ENCODE assay signal across 25 cellular contexts in the genomic region with DNA sequence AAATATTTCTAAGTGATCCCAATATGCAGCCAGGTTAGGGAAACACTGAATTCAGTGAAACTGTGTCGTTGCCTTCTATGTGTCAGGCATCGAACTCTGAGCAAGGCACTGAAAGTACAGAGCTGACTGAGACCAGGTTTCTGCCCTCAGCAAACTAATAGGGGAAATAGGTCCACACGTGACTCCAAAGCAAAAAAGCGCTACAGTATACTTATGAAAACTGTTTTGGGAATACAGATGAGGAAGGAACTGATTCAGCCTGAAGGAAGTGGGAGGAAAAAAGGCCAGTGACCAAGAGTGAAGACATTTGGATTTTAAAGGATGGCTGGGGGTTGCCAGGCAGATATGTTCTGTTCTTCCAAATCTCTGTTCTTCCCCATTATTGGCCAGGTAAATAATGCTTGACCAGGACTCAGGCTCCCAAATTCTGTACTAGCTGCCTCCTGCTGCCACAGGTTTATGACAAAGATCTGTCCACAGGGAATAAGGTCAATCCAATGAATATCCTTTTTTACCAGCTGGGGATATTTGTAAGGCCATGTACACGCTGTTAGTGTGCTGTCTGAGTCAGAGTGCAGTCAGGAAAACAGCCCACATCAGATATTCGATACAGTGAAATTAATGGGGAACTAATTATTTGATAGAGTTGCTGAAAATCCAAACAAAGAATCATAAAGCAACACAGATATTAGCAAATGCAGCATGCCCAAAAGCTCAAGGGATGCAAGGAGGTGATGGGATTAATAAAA.
"Had no signal": no experiment of that assay in that cellular context is flagged by ENCODE, and none has a peak within 500 bp of the region (broad histone marks: within the 10 kb centered on the region; RNA-seq: fewer than 3 reads in every experiment).

No MANE protein-coding gene starts in this region.

- DNase-seq: activated B cell treated with CpG ODN at 0.5 μM for 24 hours; activated CD4-positive, alpha-beta T cell treated with anti-CD3 and anti-CD28 coated beads for 36 hours; activated CD4-positive, alpha-beta T cell treated with anti-CD3 and anti-CD28 coated beads, Interleukin-2, amount 50 U/mL, for 4 hours; activated CD8-positive, alpha-beta memory T cell treated with anti-CD3 and anti-CD28 coated beads for 24 hours; activated CD8-positive, alpha-beta memory T cell treated with anti-CD3 and anti-CD28 coated beads, Interleukin-2, amount 50 U/mL, for 4 hours; activated naive CD4-positive, alpha-beta T cell; activated naive CD8-positive, alpha-beta T cell treated with anti-CD3 and anti-CD28 coated beads for 36 hours; activated T-cell treated with anti-CD3 and anti-CD28 coated beads, Interleukin-2, amount 50 U/mL, for 24 hours; cerebellar nuclear complex; erythroblast; gastrocnemius medialis; kidney; small intestine; stimulated activated CD4-positive, alpha-beta T cell treated with anti-CD3 and anti-CD28 coated beads, Interleukin-2, amount 100 ng/mL, for 24 hours; stomach; T1000 had no signal

- H3K4me3 ChIP-seq: breast epithelium, coronary artery, gastrocnemius medialis, stomach, suprapubic skin, tibial nerve had no signal

- H3K4me1 ChIP-seq: breast epithelium, gastrocnemius medialis, stomach, suprapubic skin, tibial nerve had no signal

- ATAC-seq: activated CD4-positive, alpha-beta T cell treated with anti-CD3 and anti-CD28 coated beads for 36 hours; activated T-helper 17 cell treated with anti-CD3 and anti-CD28 coated beads, Interleukin-2, amount 50 U/mL, for 72 hours; gastrocnemius medialis; natural killer cell treated with Interleukin-12 subunit alpha and Interleukin-12 subunit beta and Interleukin-15 and Interleukin-18, amount 100 ng/mL, for 72 hours; stimulated activated memory B cell treated with anti-CD40 and anti-IgM and Interleukin-4, amounts not matched to agents 10 μg/mL and 1 μg/mL and 100 μg/mL, for 72 hours had no signal

- H3K27ac Mint-ChIP-seq: activated B cell treated with CpG ODN at 0.5 μM for 24 hours; activated CD4-positive, alpha-beta T cell treated with anti-CD3 and anti-CD28 coated beads for 36 hours; activated naive CD8-positive, alpha-beta T cell treated with anti-CD3 and anti-CD28 coated beads for 36 hours; activated T-cell treated with anti-CD3 and anti-CD28 coated beads, Interleukin-2, amount 50 U/mL, for 24 hours; activated T-helper 17 cell treated with anti-CD3 and anti-CD28 coated beads, Interleukin-2, amount 50 U/mL, for 72 hours; natural killer cell treated with Interleukin-12 subunit alpha and Interleukin-12 subunit beta and Interleukin-15 and Interleukin-18, amount 100 ng/mL, for 72 hours; progenitor cell of endocrine pancreas; stimulated activated memory B cell treated with anti-CD40 and anti-IgM and Interleukin-4, amounts not matched to agents 10 μg/mL and 1 μg/mL and 100 μg/mL, for 72 hours; T-helper 1 cell treated with Interleukin-12 subunit alpha and Interleukin-12 subunit beta and Interleukin-4 antibody, amounts not matched to agents 30 μg/mL and 1 μg/mL, for 36 hours had no signal

- H3K27ac ChIP-seq: breast epithelium, stomach, suprapubic skin, tibial nerve had no signal

- H3K9me3 ChIP-seq: gastrocnemius medialis, suprapubic skin had no signal

- H3K27me3 Mint-ChIP-seq: activated CD4-positive, alpha-beta T cell treated with anti-CD3 and anti-CD28 coated beads for 36 hours; activated naive CD8-positive, alpha-beta T cell treated with anti-CD3 and anti-CD28 coated beads for 36 hours; activated T-cell treated with anti-CD3 and anti-CD28 coated beads, Interleukin-2, amount 50 U/mL, for 24 hours; activated T-helper 17 cell treated with anti-CD3 and anti-CD28 coated beads, Interleukin-2, amount 50 U/mL, for 72 hours; natural killer cell treated with Interleukin-12 subunit alpha and Interleukin-12 subunit beta and Interleukin-15 and Interleukin-18, amount 100 ng/mL, for 72 hours; progenitor cell of endocrine pancreas; stimulated activated memory B cell treated with anti-CD40 and anti-IgM and Interleukin-4, amounts not matched to agents 10 μg/mL and 1 μg/mL and 100 μg/mL, for 72 hours had no signal

- H3K4me3 Mint-ChIP-seq: activated B cell treated with CpG ODN at 0.5 μM for 24 hours; activated CD4-positive, alpha-beta T cell treated with anti-CD3 and anti-CD28 coated beads for 36 hours; activated naive CD8-positive, alpha-beta T cell treated with anti-CD3 and anti-CD28 coated beads for 36 hours; activated T-cell treated with anti-CD3 and anti-CD28 coated beads, Interleukin-2, amount 50 U/mL, for 24 hours; activated T-helper 17 cell treated with anti-CD3 and anti-CD28 coated beads, Interleukin-2, amount 50 U/mL, for 72 hours; natural killer cell treated with Interleukin-12 subunit alpha and Interleukin-12 subunit beta and Interleukin-15 and Interleukin-18, amount 100 ng/mL, for 72 hours; stimulated activated memory B cell treated with anti-CD40 and anti-IgM and Interleukin-4, amounts not matched to agents 10 μg/mL and 1 μg/mL and 100 μg/mL, for 72 hours; T-helper 1 cell treated with Interleukin-12 subunit alpha and Interleukin-12 subunit beta and Interleukin-4 antibody, amounts not matched to agents 30 μg/mL and 1 μg/mL, for 36 hours had no signal

- H3K27me3 ChIP-seq: breast epithelium, gastrocnemius medialis, stomach, suprapubic skin, tibial nerve had no signal

- H3K4me1 Mint-ChIP-seq: activated B cell treated with CpG ODN at 0.5 μM for 24 hours; activated T-helper 17 cell treated with anti-CD3 and anti-CD28 coated beads, Interleukin-2, amount 50 U/mL, for 72 hours; stimulated activated memory B cell treated with anti-CD40 and anti-IgM and Interleukin-4, amounts not matched to agents 10 μg/mL and 1 μg/mL and 100 μg/mL, for 72 hours had no signal

- H3K36me3 ChIP-seq: breast epithelium, gastrocnemius medialis, stomach, suprapubic skin, tibial nerve had no signal
